7 cellular contexts compared by ENCODE assay signal in the genomic region with DNA sequence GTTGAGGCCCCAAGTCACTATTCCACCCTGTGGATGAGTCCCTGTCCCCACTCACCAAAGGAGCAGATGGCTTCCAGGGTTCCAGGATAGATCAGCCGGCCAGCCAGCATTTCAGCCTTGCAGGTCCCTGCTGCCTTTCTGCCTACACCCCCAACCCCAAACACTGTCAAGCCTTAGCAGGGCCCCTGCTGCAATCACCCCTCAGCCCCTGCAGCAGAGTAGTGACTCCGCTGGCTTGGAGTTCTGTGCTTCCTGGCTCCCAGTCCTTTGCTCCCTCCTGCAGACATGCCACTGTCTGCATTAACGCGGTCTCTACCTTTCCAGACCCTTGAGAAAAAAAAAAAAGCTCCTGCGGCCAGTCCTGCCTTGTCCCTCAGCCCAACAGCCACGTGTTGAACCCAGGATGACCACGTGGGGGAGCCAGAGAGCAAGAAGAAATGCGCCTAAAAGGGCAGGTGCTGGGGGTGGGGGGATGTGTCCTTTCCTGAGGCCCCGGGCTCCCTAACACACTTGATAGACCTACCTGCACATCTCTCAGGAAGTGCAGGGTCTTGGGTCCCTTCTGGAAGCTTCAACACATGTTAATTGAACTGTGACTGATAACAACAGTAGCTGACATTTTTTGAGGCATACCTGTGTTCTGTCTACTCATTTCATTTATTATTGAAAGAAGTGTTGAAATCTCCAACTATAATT. TPM values are rescaled to one million over a fixed set of nuclear protein-coding genes. Genes with fewer than 3 reads are reported as not detected.
DNase-seq lines count a peak whose midpoint lies in the region; ATAC-seq and TF ChIP-seq lines count a peak whose summit lies in the region.

No MANE protein-coding gene starts in this region.

- no peaks in the 10 kb centered on the region for H3K9me3 Mint-ChIP-seq in activated naive CD4-positive, alpha-beta T cell treated with anti-CD3 and anti-CD28 coated beads, Interleukin-2, amount 10 ng/mL, durations not matched to agents 7 days and 5 days

- H3K4me3 ChIP-seq in GM12875 (ENCODE audit: low read depth, low read length): no peak overlapping the region
- H3K4me3 ChIP-seq in prostate gland: no peak overlapping the region

- no peak overlapping the region for H3K4me3 Mint-ChIP-seq in activated naive CD4-positive, alpha-beta T cell treated with anti-CD3 and anti-CD28 coated beads, Interleukin-2, amount 10 ng/mL, durations not matched to agents 7 days and 5 days

- H3K36me3 Mint-ChIP-seq in activated naive CD4-positive, alpha-beta T cell treated with anti-CD3 and anti-CD28 coated beads, Interleukin-2, amount 10 ng/mL, durations not matched to agents 7 days and 5 days: no peaks in the 10 kb centered on the region

- H3K27ac ChIP-seq in prostate gland: no peak overlapping the region

- no peak for TF ChIP-seq POLR2A in prostate gland (IDR thresholded peaks at IDR 0.05)

- peak; percentile 87 for TF ChIP-seq CTCF in GM12875 (IDR thresholded peaks at IDR 0.05; ENCODE audit: borderline replicate concordance, insufficient read depth, low read depth, low read length)
- peak; percentile 61 to 85 (median 75) for TF ChIP-seq CTCF in prostate gland (IDR thresholded peaks at IDR 0.05)

- H3K36me3 ChIP-seq in prostate gland: no peaks in the 10 kb centered on the region

- no peaks in the 10 kb centered on the region for H3K27me3 ChIP-seq in prostate gland (replicated peaks; ENCODE audit: insufficient read depth)

- intact Hi-C loops in Right ventricle myocardium inferior (cut with DNase I) (loop anchor here (1.0 to 5.0 kb wide), 2 partner anchors 39 to 52 kb away; no protein-coding TSS in a partner anchor), prostate gland (cut with DNase I) (no loop called here)

- peak; percentile 97 for ATAC-seq in SK-N-SH treated with all-trans-retinoic acid at 6 μM for 48 hours
- peak; percentile 62 for ATAC-seq in Right ventricle myocardium inferior
- ATAC-seq in HG03342 (IDR thresholded peaks at IDR 0.05; ENCODE audit: unreplicated experiment): no peak

- H3K27me3 Mint-ChIP-seq in activated naive CD4-positive, alpha-beta T cell treated with anti-CD3 and anti-CD28 coated beads, Interleukin-2, amount 10 ng/mL, durations not matched to agents 7 days and 5 days: no peaks in the 10 kb centered on the region

- CTCF ChIA-PET in activated naive CD4-positive, alpha-beta T cell treated with anti-CD3 and anti-CD28 coated beads, Interleukin-2, amount 10 ng/mL, durations not matched to agents 7 days and 5 days (lab: Charles Lee): interaction anchor here (0.6 to 10.1 kb wide), 36 partner anchors 9 to 122 kb away, joined by 3 to 255 read pairs (median 4); partner anchors contain the start of gene EIF2D

- H3K4me1 ChIP-seq in prostate gland (replicated peaks): peaks cover 13% of the 10 kb centered on the region

- no peaks in the 10 kb centered on the region for H3K9me3 ChIP-seq in prostate gland

- peaks cover 21% of the 10 kb centered on the region for H3K4me1 Mint-ChIP-seq in activated naive CD4-positive, alpha-beta T cell treated with anti-CD3 and anti-CD28 coated beads, Interleukin-2, amount 10 ng/mL, durations not matched to agents 7 days and 5 days

- peak; percentile 43 for DNase-seq in LoVo (ENCODE audit: low spot score)
- DNase-seq in activated naive CD4-positive, alpha-beta T cell treated with anti-CD3 and anti-CD28 coated beads, Interleukin-2, amount 10 ng/mL, durations not matched to agents 7 days and 5 days: peak; percentile 87
- peak; percentile 79 for DNase-seq in Right ventricle myocardium inferior (ENCODE audit: missing footprints)
- DNase-seq in prostate gland (ENCODE audit: low spot score): peak; percentile 46

- WGBS in prostate gland: 15% methylated on average over 9 of the region's 9 CpGs

- H3K27ac Mint-ChIP-seq in activated naive CD4-positive, alpha-beta T cell treated with anti-CD3 and anti-CD28 coated beads, Interleukin-2, amount 10 ng/mL, durations not matched to agents 7 days and 5 days: no peak overlapping the region

TF ChIP-seq in SK-N-SH treated with all-trans-retinoic acid at 6 μM for 48 hours, 23 proteins besides CTCF, POLR2A, EP300 and RAD21:
- TF ChIP-seq GLIS3 (CRISPR knock-in tag; IDR thresholded peaks at IDR 0.05): no peak
- TF ChIP-seq PPARA (CRISPR knock-in tag; IDR thresholded peaks at IDR 0.05; ENCODE audit: borderline replicate concordance): no peak
- no peak for TF ChIP-seq TCF4 (CRISPR knock-in tag; IDR thresholded peaks at IDR 0.05; ENCODE audit: borderline replicate concordance)
- no peak for TF ChIP-seq SNAI2 (CRISPR knock-in tag; IDR thresholded peaks at IDR 0.05)
- no peak for TF ChIP-seq ESRRG (CRISPR knock-in tag; IDR thresholded peaks at IDR 0.05)
- TF ChIP-seq RARB (CRISPR knock-in tag; IDR thresholded peaks at IDR 0.05): no peak
- TF ChIP-seq, protein P1, sequence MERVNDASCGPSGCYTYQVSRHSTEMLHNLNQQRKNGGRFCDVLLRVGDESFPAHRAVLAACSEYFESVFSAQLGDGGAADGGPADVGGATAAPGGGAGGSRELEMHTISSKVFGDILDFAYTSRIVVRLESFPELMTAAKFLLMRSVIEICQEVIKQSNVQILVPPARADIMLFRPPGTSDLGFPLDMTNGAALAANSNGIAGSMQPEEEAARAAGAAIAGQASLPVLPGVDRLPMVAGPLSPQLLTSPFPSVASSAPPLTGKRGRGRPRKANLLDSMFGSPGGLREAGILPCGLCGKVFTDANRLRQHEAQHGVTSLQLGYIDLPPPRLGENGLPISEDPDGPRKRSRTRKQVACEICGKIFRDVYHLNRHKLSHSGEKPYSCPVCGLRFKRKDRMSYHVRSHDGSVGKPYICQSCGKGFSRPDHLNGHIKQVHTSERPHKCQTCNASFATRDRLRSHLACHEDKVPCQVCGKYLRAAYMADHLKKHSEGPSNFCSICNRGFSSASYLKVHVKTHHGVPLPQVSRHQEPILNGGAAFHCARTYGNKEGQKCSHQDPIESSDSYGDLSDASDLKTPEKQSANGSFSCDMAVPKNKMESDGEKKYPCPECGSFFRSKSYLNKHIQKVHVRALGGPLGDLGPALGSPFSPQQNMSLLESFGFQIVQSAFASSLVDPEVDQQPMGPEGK (CRISPR knock-in tag; IDR thresholded peaks at IDR 0.05; ENCODE audit: borderline replicate concordance): no peak
- TF ChIP-seq, protein P2, sequence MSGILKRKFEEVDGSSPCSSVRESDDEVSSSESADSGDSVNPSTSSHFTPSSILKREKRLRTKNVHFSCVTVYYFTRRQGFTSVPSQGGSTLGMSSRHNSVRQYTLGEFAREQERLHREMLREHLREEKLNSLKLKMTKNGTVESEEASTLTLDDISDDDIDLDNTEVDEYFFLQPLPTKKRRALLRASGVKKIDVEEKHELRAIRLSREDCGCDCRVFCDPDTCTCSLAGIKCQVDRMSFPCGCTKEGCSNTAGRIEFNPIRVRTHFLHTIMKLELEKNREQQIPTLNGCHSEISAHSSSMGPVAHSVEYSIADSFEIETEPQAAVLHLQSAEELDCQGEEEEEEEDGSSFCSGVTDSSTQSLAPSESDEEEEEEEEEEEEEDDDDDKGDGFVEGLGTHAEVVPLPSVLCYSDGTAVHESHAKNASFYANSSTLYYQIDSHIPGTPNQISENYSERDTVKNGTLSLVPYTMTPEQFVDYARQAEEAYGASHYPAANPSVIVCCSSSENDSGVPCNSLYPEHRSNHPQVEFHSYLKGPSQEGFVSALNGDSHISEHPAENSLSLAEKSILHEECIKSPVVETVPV (CRISPR knock-in tag; IDR thresholded peaks at IDR 0.05): no peak
- no peak for TF ChIP-seq CSDC2 (CRISPR knock-in tag; IDR thresholded peaks at IDR 0.05)
- no peak for TF ChIP-seq CREB5 (CRISPR knock-in tag; IDR thresholded peaks at IDR 0.05; ENCODE audit: low read depth)
- no peak for TF ChIP-seq ZFP30 (CRISPR knock-in tag; IDR thresholded peaks at IDR 0.05)
- no peak for TF ChIP-seq ZNF8 (CRISPR knock-in tag; IDR thresholded peaks at IDR 0.05)
- TF ChIP-seq ZNF565 (CRISPR knock-in tag; conservative IDR thresholded peaks at IDR 0.05; ENCODE audit: low read depth): no peak
- no peak for TF ChIP-seq ISL1 (CRISPR knock-in tag; IDR thresholded peaks at IDR 0.05)
- TF ChIP-seq ZC3H10 (CRISPR knock-in tag; IDR thresholded peaks at IDR 0.05): no peak

RNA-seq across cellular contexts. Expression of gene RASSF5, which starts 37.4 kb away (rescaled TPM):
- 5.3 TPM for total RNA-seq in Right ventricle myocardium inferior
- total RNA-seq in prostate gland: 10 to 100 TPM; 22.2 to 42.5 TPM
